Comparison of ENCODE assay signal across 29 cellular contexts in genomic region chr16:54479546-54479945, GRCh38.
A peak's percentile ranks its signal among the peaks of the same experiment; 100 is the strongest.
DNase-seq lines count a peak whose midpoint lies in the region; ATAC-seq, FAIRE-seq and TF ChIP-seq lines count a peak whose summit lies in the region.
"Had no signal": no experiment of that assay in that cellular context is flagged by ENCODE, and none has a peak within 500 bp of the region (broad histone marks: within the 10 kb centered on the region; RNA-seq: fewer than 3 reads in every experiment).

No MANE protein-coding gene starts in this region.

- H3K4me2 ChIP-seq in HepG2 (ENCODE audit: low read depth, low read length), result no peak overlapping the region
- H3K4me2 ChIP-seq: A549; BLaER1; BLaER1 treated with 17β-estradiol and CSF1 and Interleukin-3, amounts not matched to agents 10 nM and 100 nM had no signal

- intact Hi-C loops in HepG2 (cut with micrococcal nuclease; ENCODE audit: unreplicated experiment) (no loop called here), right lobe of liver (cut with DNase I) (no loop called here)

- DNase-seq in HepG2 (ENCODE audit: low spot score), result no peak
- DNase-seq in right lobe of liver, result no peak
- DNase-seq: 8988T; ACHN; AML-193; BE2C; C1 segment of cervical spinal cord; Caco-2; Calu3; CD4-positive, alpha-beta memory T cell; CD4-positive, alpha-beta T cell; CD4-positive, CD25-positive, alpha-beta regulatory T cell; CD8-positive, alpha-beta memory T cell; CD8-positive, alpha-beta T cell; COR-L47; DMS 273 treated with DMSO at 0.1 percent for 48 hours; DMS153; DMS53; DMS79; DMS79 treated with DMSO at 0.1 percent for 48 hours; DND-41; EL had no signal

- TF ChIP-seq CTCF in HepG2 (CRISPR knock-in tag; IDR thresholded peaks at IDR 0.05) (no peak), right lobe of liver (IDR thresholded peaks at IDR 0.05) (no peak)

- H3K27ac ChIP-seq in HepG2 (ENCODE audit: extremely low read length, insufficient read depth, low read length) (no peak overlapping the region), right lobe of liver (no peak overlapping the region)
- H3K27ac ChIP-seq: 22Rv1; A549; BLaER1; BLaER1 treated with 17β-estradiol and CSF1 and Interleukin-3, amounts not matched to agents 10 nM and 100 nM; C4-2B had no signal

- no peak for TF ChIP-seq POLR2A in HepG2 (IDR thresholded peaks at IDR 0.05; ENCODE audit: insufficient read depth in 1 of 2, low read depth in 2 of 2, low read length in 2 of 2)
- TF ChIP-seq POLR2A in right lobe of liver (IDR thresholded peaks at IDR 0.05), result no peak

- 0% methylated on average over 1 of the region's 1 CpG for WGBS in HepG2 (ENCODE audit: low lambda C conversion rate)
- 71% methylated on average over 1 of the region's 1 CpG for WGBS in right lobe of liver (ENCODE audit: insufficient coverage, low coverage, low lambda C conversion rate, missing lambda C conversion rate)

- no peak overlapping the region for H2AFZ ChIP-seq in HepG2 (ENCODE audit: low read length)

- H3K9ac ChIP-seq in HepG2 (ENCODE audit: insufficient read depth, low read depth, low read length), result no peak overlapping the region
- H3K9ac ChIP-seq: BLaER1; BLaER1 treated with 17β-estradiol and CSF1 and Interleukin-3, amounts not matched to agents 10 nM and 100 nM had no signal

- no TSS peak for BruUV-seq in HepG2 (replicated peaks; lab: Mats Ljungman, UMichigan)

- FAIRE-seq in HepG2 (lab: Jason Lieb, UNC), result no peak
- FAIRE-seq: A204.1, A549, D721Med had no signal

- H3K79me2 ChIP-seq in HepG2 (ENCODE audit: insufficient read depth, low read length), result no peaks in the 10 kb centered on the region

- TF ChIP-seq EP300 in HepG2 (IDR thresholded peaks at IDR 0.05; ENCODE audit: low read depth in 2 of 2, low read length in 2 of 2) (no peak), HepG2 (CRISPR knock-in tag; IDR thresholded peaks at IDR 0.05; ENCODE audit: borderline replicate concordance) (no peak)

- CTCF ChIA-PET in HepG2 (lab: Yijun Ruan, JAX; ENCODE audit: low intra/inter-chr PET ratio, low total read pairs), result no interaction called here

- H3K36me3 ChIP-seq in HepG2 (replicated peaks in 1 of 2; ENCODE audit: control insufficient read depth in 1 of 2, insufficient read depth in 2 of 2, low read length in 2 of 2) (no peaks in the 10 kb centered on the region), right lobe of liver (no peaks in the 10 kb centered on the region)
- H3K36me3 ChIP-seq: BE2C; BLaER1; BLaER1 treated with 17β-estradiol and CSF1 and Interleukin-3, amounts not matched to agents 10 nM and 100 nM had no signal

- H3K4me1 ChIP-seq in HepG2 (ENCODE audit: insufficient read depth, low read length) (no peaks in the 10 kb centered on the region), right lobe of liver (no peaks in the 10 kb centered on the region)
- H3K4me1 ChIP-seq: A549 had no signal

- in situ Hi-C loops in HepG2 (cut with HindIII; ENCODE audit: extremely low pct_ligation_motif_present, low pct_unique_long_range_greater_than_20kb), result no loop called here

- POLR2A ChIA-PET in HepG2 (lab: Yijun Ruan, JAX), result no interaction called here

- no peaks in the 10 kb centered on the region for H4K20me1 ChIP-seq in HepG2 (ENCODE audit: insufficient read depth, low read length)
- H4K20me1 ChIP-seq: BLaER1; BLaER1 treated with 17β-estradiol and CSF1 and Interleukin-3, amounts not matched to agents 10 nM and 100 nM had no signal

- ATAC-seq in HepG2 (no peak), right lobe of liver (no peak)
- ATAC-seq: A549; CD8-positive, alpha-beta T cell had no signal

- H3K27me3 ChIP-seq in HepG2 (ENCODE audit: control insufficient read depth in 1 of 2, insufficient read depth in 2 of 2, low read length in 2 of 2), result peaks cover 0 to 28% of the 10 kb centered on the region in 2 experiments; a peak in 2 of 5 replicates
- no peaks in the 10 kb centered on the region for H3K27me3 ChIP-seq in right lobe of liver
- H3K27me3 ChIP-seq: BE2C; BLaER1; BLaER1 treated with 17β-estradiol and CSF1 and Interleukin-3, amounts not matched to agents 10 nM and 100 nM had no signal

- no peak for TF ChIP-seq RAD21 in HepG2 (CRISPR knock-in tag; IDR thresholded peaks at IDR 0.05)

- H3K4me3 ChIP-seq in HepG2 (replicated peaks in 1 of 3; ENCODE audit: insufficient read depth in 1 of 3, low read depth in 2 of 3, low read length in 3 of 3) (no peak overlapping the region), right lobe of liver (no peak overlapping the region)
- H3K4me3 ChIP-seq: A549; BLaER1; BLaER1 treated with 17β-estradiol and CSF1 and Interleukin-3, amounts not matched to agents 10 nM and 100 nM had no signal

- H3K9me3 ChIP-seq in HepG2 (ENCODE audit: low read length), result no peaks in the 10 kb centered on the region
- H3K9me3 ChIP-seq in right lobe of liver, result no peaks in the 10 kb centered on the region
- H3K9me3 ChIP-seq: A549, BE2C, Caco-2 had no signal

TF ChIP-seq in HepG2, 621 proteins besides CTCF, POLR2A, EP300 and RAD21:
- TF ChIP-seq MNT (IDR thresholded peaks at IDR 0.05) (peak; percentile 91), HOXD1 (CRISPR knock-in tag; IDR thresholded peaks at IDR 0.05) (no peak)
